In the genomic region with DNA sequence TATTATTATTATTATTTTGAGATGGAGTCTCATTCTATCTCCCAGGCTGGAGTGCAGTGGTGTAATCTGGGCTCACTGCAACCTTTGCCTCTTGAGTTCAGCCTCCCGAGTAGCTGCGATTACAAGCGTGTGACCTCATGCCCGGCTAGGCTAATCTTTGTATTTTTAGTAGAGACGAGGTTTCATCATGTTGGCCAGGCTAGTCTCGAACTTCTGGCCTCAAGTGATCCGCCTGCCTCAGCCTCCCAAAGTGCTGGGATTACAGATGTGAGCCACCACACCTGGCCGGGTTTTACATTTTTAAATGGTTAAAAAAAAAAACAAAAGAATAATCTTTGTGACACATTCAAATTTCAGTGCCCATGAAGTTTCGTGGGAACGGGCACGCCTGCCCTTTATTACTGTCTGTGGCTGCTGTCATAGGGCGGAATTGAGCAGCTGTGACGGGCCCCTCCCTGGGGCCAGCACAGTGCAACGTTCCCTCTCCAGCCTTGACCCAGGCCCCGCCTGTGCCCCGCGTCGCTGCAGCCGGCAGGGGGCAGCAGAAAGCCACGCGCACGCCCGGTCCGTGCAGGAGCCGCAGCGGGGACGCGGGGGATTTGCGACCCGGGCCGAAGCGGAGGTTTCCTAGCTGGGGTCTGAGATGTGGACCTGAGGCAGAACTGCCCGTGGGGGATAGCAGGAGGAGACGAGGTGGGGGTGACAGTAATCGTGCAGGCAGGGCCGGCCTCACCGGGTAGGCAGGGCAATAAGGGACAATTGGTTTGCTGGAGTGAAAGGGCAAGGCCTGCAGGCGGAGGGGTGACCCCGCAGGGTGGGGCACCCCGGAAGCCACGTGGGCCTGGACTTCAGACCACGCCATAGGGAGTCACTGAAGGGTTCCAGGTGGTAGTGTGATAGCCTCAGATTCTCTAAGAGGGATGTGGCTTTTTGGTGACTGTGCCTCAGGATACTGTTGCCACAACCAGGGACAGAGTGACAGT, we compare ENCODE assay signal across 8 cellular contexts. TPM values are rescaled to one million over a fixed set of nuclear protein-coding genes. Genes with fewer than 3 reads are reported as not detected.
DNase-seq lines count a peak whose midpoint lies in the region; FAIRE-seq and TF ChIP-seq lines count a peak whose summit lies in the region.

No MANE protein-coding gene starts in this region.

- H3K4me3 ChIP-seq in GM06990 (replicated peaks; ENCODE audit: low read depth, low read length) (peak overlapping the region; percentile 54), adipocyte (ENCODE audit: low read length) (peak overlapping the region; percentile 80), left ventricle myocardium inferior (peak overlapping the region; percentile 54), prostate gland (peak overlapping the region; percentile 12 to 30)

- DNase-seq in GM06990 (ENCODE audit: extremely low read depth, insufficient read length), result peak; percentile 89
- DNase-seq in H54 (ENCODE audit: insufficient read length, low spot score), result peak; percentile 72
- peak; percentile 73 for DNase-seq in SW480 (ENCODE audit: low spot score)
- DNase-seq in adipocyte (ENCODE audit: low read depth), result peak; percentile 87
- DNase-seq in left ventricle myocardium inferior, result peak; percentile 85
- DNase-seq in prostate gland (ENCODE audit: low spot score), result peak; percentile 67
- peak; percentile 88 for DNase-seq in urothelium cell line (ENCODE audit: low spot score)

- peak; percentile 94 for TF ChIP-seq CTCF in GM06990 (IDR thresholded peaks at IDR 0.05; ENCODE audit: insufficient read depth, low read length, poor library complexity, severe bottlenecking)
- peak; percentile 86 for TF ChIP-seq CTCF in LNCAP (IDR thresholded peaks at IDR 0.05)
- peak; percentile 100 for TF ChIP-seq CTCF in left ventricle myocardium inferior (IDR thresholded peaks at IDR 0.05; ENCODE audit: borderline replicate concordance)
- TF ChIP-seq CTCF in prostate gland (IDR thresholded peaks at IDR 0.05), result peak; percentile 97 to 99 (median 98)

- intact Hi-C loops in left ventricle myocardium inferior (cut with micrococcal nuclease) (loop anchor here (10.0 kb wide), 2 partner anchors 91 to 161 kb away; no protein-coding TSS in a partner anchor), prostate gland (cut with DNase I) (loop anchor here (1.0 to 10.0 kb wide), 2 partner anchors 268 to 401 kb away; no protein-coding TSS in a partner anchor)

- H3K4me1 ChIP-seq in adipocyte (ENCODE audit: control insufficient read depth, insufficient read depth, low read length) (peaks cover 21% of the 10 kb centered on the region), left ventricle myocardium inferior (peaks cover 50% of the 10 kb centered on the region), prostate gland (replicated peaks) (peaks cover 16% of the 10 kb centered on the region)

- TF ChIP-seq POLR2A in H54 (IDR thresholded peaks at IDR 0.05; ENCODE audit: low read depth, low read length) (no peak), prostate gland (IDR thresholded peaks at IDR 0.05) (no peak)

- no peak for FAIRE-seq in H54 (lab: Jason Lieb, UNC)
- FAIRE-seq in urothelium cell line (lab: Jason Lieb, UNC), result peak; percentile 27

- WGBS in prostate gland, result 12% methylated on average over 42 of the region's 42 CpGs

- H3K27me3 ChIP-seq in GM06990 (replicated peaks; ENCODE audit: control insufficient read depth, insufficient read depth, low read length), result no peaks in the 10 kb centered on the region
- H3K27me3 ChIP-seq in adipocyte (replicated peaks; ENCODE audit: control insufficient read depth, insufficient read depth, low read length), result no peaks in the 10 kb centered on the region
- H3K27me3 ChIP-seq in left ventricle myocardium inferior (ENCODE audit: low read depth), result no peaks in the 10 kb centered on the region
- no peaks in the 10 kb centered on the region for H3K27me3 ChIP-seq in prostate gland (replicated peaks; ENCODE audit: insufficient read depth)

- peak overlapping the region; percentile 75 for H3K9ac ChIP-seq in adipocyte (ENCODE audit: low read length)

- H3K27ac ChIP-seq in left ventricle myocardium inferior (replicated peaks), result peak overlapping the region; percentile 87
- H3K27ac ChIP-seq in prostate gland, result peak overlapping the region; percentile 30 to 46

- no peaks in the 10 kb centered on the region for H3K36me3 ChIP-seq in GM06990 (ENCODE audit: control insufficient read depth, insufficient read depth, low read length)
- H3K36me3 ChIP-seq in adipocyte (ENCODE audit: control insufficient read depth, insufficient read depth, low read length, severe bottlenecking), result no peaks in the 10 kb centered on the region
- H3K36me3 ChIP-seq in left ventricle myocardium inferior, result no peaks in the 10 kb centered on the region
- no peaks in the 10 kb centered on the region for H3K36me3 ChIP-seq in prostate gland

- no peaks in the 10 kb centered on the region for H3K9me3 ChIP-seq in adipocyte (ENCODE audit: control insufficient read depth, low read length)
- no peaks in the 10 kb centered on the region for H3K9me3 ChIP-seq in left ventricle myocardium inferior (replicated peaks)
- H3K9me3 ChIP-seq in prostate gland, result no peaks in the 10 kb centered on the region

RNA-seq across cellular contexts. Expression of a gene that starts 54.3 kb away (rescaled TPM):
- total RNA-seq in left ventricle myocardium inferior (11.2 TPM), prostate gland (10 to 100 TPM in 1 of 2 donors, 1 to 10 TPM in 1; 9.9 to 12.1 TPM)

RNA-seq across cellular contexts. Expression of a gene that starts 59.6 kb away (rescaled TPM):
- total RNA-seq in left ventricle myocardium inferior (126 TPM), prostate gland (100 to 1,000 TPM in 1 of 2 donors, 10 to 100 TPM in 1; 95.9 to 138 TPM)

Comparison
In these comparisons a context has a peak if more than half of its experiments do, and no peak if none do; other contexts are left out.
1. Peak in every context shown above with its lines: DNase-seq, H3K4me3 ChIP-seq and H3K27ac ChIP-seq.
2. H3K4me3 ChIP-seq: peak in every context shown above with its lines; median percentile 80 in adipocyte; 54 in GM06990; 54 in left ventricle myocardium inferior; 21 in prostate gland.